ENCODE assay signal across 29 cellular contexts in genomic region chr1:886760-887159, GRCh38. TPM values are rescaled to one million over a fixed set of nuclear protein-coding genes. Genes with fewer than 3 reads are reported as not detected.
"Had no signal": no experiment of that assay in that cellular context is flagged by ENCODE, and none has a peak within 500 bp of the region (broad histone marks: within the 10 kb centered on the region; RNA-seq: fewer than 3 reads in every experiment).

No MANE protein-coding gene starts in this region.

- H3K27ac ChIP-seq: stomach, suprapubic skin, testis, thoracic aorta, thyroid gland, tibial artery, tibial nerve, transverse colon, upper lobe of left lung, upper lobe of right lung, uterus, vagina had no signal

- H3K9me3 ChIP-seq: stomach, suprapubic skin, testis, thoracic aorta, thyroid gland, tibial artery, tibial nerve, transverse colon, upper lobe of left lung, upper lobe of right lung, uterus, vagina had no signal

- H3K27me3 ChIP-seq: testis, thyroid gland, upper lobe of left lung, vagina had no signal

- H3K27ac Mint-ChIP-seq: stimulated activated effector memory CD8-positive, alpha-beta T cell treated with anti-CD3 and anti-CD28 coated beads, Interleukin-12 subunit alpha, Interleukin-12 subunit beta, amount 100 ng/mL, for 72 hours; stimulated activated memory B cell treated with anti-CD40 and anti-IgM and Interleukin-4, amounts not matched to agents 10 μg/mL and 1 μg/mL and 100 μg/mL, for 72 hours; stimulated activated naive B cell treated with anti-CD40 and anti-IgM and Interleukin-4, amounts not matched to agents 10 μg/mL and 1 μg/mL and 100 μg/mL, for 72 hours; stimulated activated naive CD8-positive, alpha-beta T cell treated with anti-CD3 and anti-CD28 coated beads, Interleukin-15, amount 100 ng/mL, for 72 hours; stimulated activated naive CD8-positive, alpha-beta T cell treated with anti-CD3 and anti-CD28 coated beads, Interleukin-15, Interleukin-2, amounts not matched to agents 100 ng/mL and 50 ng/mL, for 24 hours; type B pancreatic cell had no signal

- H3K36me3 Mint-ChIP-seq: stimulated activated effector memory CD8-positive, alpha-beta T cell treated with anti-CD3 and anti-CD28 coated beads, Interleukin-12 subunit alpha, Interleukin-12 subunit beta, amount 100 ng/mL, for 72 hours; stimulated activated memory B cell treated with anti-CD40 and anti-IgM and Interleukin-4, amounts not matched to agents 10 μg/mL and 1 μg/mL and 100 μg/mL, for 72 hours; type B pancreatic cell had no signal

- H3K4me3 Mint-ChIP-seq: stimulated activated effector memory CD8-positive, alpha-beta T cell treated with anti-CD3 and anti-CD28 coated beads, Interleukin-12 subunit alpha, Interleukin-12 subunit beta, amount 100 ng/mL, for 72 hours; stimulated activated memory B cell treated with anti-CD40 and anti-IgM and Interleukin-4, amounts not matched to agents 10 μg/mL and 1 μg/mL and 100 μg/mL, for 72 hours; stimulated activated naive B cell treated with anti-CD40 and anti-IgM and Interleukin-4, amounts not matched to agents 10 μg/mL and 1 μg/mL and 100 μg/mL, for 72 hours; stimulated activated naive CD8-positive, alpha-beta T cell treated with anti-CD3 and anti-CD28 coated beads, Interleukin-15, amount 100 ng/mL, for 72 hours; stimulated activated naive CD8-positive, alpha-beta T cell treated with anti-CD3 and anti-CD28 coated beads, Interleukin-15, Interleukin-2, amounts not matched to agents 100 ng/mL and 50 ng/mL, for 24 hours; type B pancreatic cell had no signal

- H3K4me1 ChIP-seq: stomach, suprapubic skin, testis, thyroid gland, tibial artery, tibial nerve, transverse colon, upper lobe of left lung, upper lobe of right lung, uterus, vagina had no signal

- H3K9me3 Mint-ChIP-seq: stimulated activated effector memory CD8-positive, alpha-beta T cell treated with anti-CD3 and anti-CD28 coated beads, Interleukin-12 subunit alpha, Interleukin-12 subunit beta, amount 100 ng/mL, for 72 hours; stimulated activated naive B cell treated with anti-CD40 and anti-IgM and Interleukin-4, amounts not matched to agents 10 μg/mL and 1 μg/mL and 100 μg/mL, for 72 hours; stimulated activated naive CD8-positive, alpha-beta T cell treated with anti-CD3 and anti-CD28 coated beads, Interleukin-15, amount 100 ng/mL, for 72 hours; stimulated activated naive CD8-positive, alpha-beta T cell treated with anti-CD3 and anti-CD28 coated beads, Interleukin-15, Interleukin-2, amounts not matched to agents 100 ng/mL and 50 ng/mL, for 24 hours had no signal

- DNase-seq: stimulated activated CD4-positive, alpha-beta T cell treated with anti-CD3 and anti-CD28 coated beads, Interleukin-2, amount 100 ng/mL, for 48 hours; stimulated activated CD4-positive, alpha-beta T cell treated with anti-CD3 and anti-CD28 coated beads, Interleukin-4, amount 100 ng/mL, for 1 hour; stimulated activated CD4-positive, alpha-beta T cell treated with anti-CD3 and anti-CD28 coated beads, Interleukin-4, amount 100 ng/mL, for 24 hours; stimulated activated CD4-positive, alpha-beta T cell treated with anti-CD3 and anti-CD28 coated beads, Interleukin-4, amount 100 ng/mL, for 4 hours; stimulated activated CD8-positive, alpha-beta memory T cell treated with anti-CD3 and anti-CD28 coated beads, Interleukin-4, amount 100 ng/mL, for 48 hours; stimulated activated naive B cell treated with anti-CD40 and anti-IgM and Interleukin-4, amounts not matched to agents 10 μg/mL and 1 μg/mL and 100 μg/mL, for 72 hours; stimulated activated naive CD4-positive, alpha-beta T cell; stimulated activated naive CD4-positive, alpha-beta T cell treated with Interleukin-2 at 50 U/mL for 16 hours; stimulated activated naive CD8-positive, alpha-beta T cell treated with anti-CD3 and anti-CD28 coated beads, Interleukin-15, amount 100 ng/mL, for 72 hours; stimulated activated naive CD8-positive, alpha-beta T cell treated with anti-CD3 and anti-CD28 coated beads, Interleukin-15, Interleukin-2, amounts not matched to agents 100 U/mL and 50 U/mL, for 24 hours; stomach; substantia nigra; testis; thyroid gland; tibial artery; transverse colon; trophoblast cell; upper lobe of right lung; uterus had no signal

- H3K4me3 ChIP-seq: stomach, suprapubic skin, testis, thoracic aorta, thyroid gland, tibial artery, tibial nerve, transverse colon, upper lobe of left lung, upper lobe of right lung, uterus, vagina had no signal

- H3K36me3 ChIP-seq: stomach, suprapubic skin, thoracic aorta, thyroid gland, tibial artery, tibial nerve, transverse colon, upper lobe of left lung, upper lobe of right lung, uterus, vagina had no signal

- H3K4me1 Mint-ChIP-seq: stimulated activated memory B cell treated with anti-CD40 and anti-IgM and Interleukin-4, amounts not matched to agents 10 μg/mL and 1 μg/mL and 100 μg/mL, for 72 hours; stimulated activated naive B cell treated with anti-CD40 and anti-IgM and Interleukin-4, amounts not matched to agents 10 μg/mL and 1 μg/mL and 100 μg/mL, for 72 hours had no signal

- ATAC-seq: stimulated activated effector memory CD8-positive, alpha-beta T cell treated with anti-CD3 and anti-CD28 coated beads, Interleukin-12 subunit alpha, Interleukin-12 subunit beta, amount 100 ng/mL, for 72 hours; stimulated activated memory B cell treated with anti-CD40 and anti-IgM and Interleukin-4, amounts not matched to agents 10 μg/mL and 1 μg/mL and 100 μg/mL, for 72 hours; stimulated activated naive B cell treated with anti-CD40 and anti-IgM and Interleukin-4, amounts not matched to agents 10 μg/mL and 1 μg/mL and 100 μg/mL, for 72 hours; stimulated activated naive CD8-positive, alpha-beta T cell treated with anti-CD3 and anti-CD28 coated beads, Interleukin-15, amount 100 ng/mL, for 72 hours; stimulated activated naive CD8-positive, alpha-beta T cell treated with anti-CD3 and anti-CD28 coated beads, Interleukin-15, Interleukin-2, amounts not matched to agents 100 U/mL and 50 U/mL, for 24 hours; upper lobe of right lung had no signal

RNA-seq across cellular contexts. Expression of gene SAMD11, which starts 37.0 kb away (rescaled TPM):
- total RNA-seq: subcutaneous adipose tissue had no signal
